ENCODE assay signal across 8 cellular contexts in genomic region chr6:12483712-12484111, GRCh38.
DNase-seq lines count a peak whose midpoint lies in the region; ATAC-seq and TF ChIP-seq lines count a peak whose summit lies in the region.

No MANE protein-coding gene starts in this region.

- no peak for TF ChIP-seq CTCF in Panc1 (IDR thresholded peaks at IDR 0.05)
- no peak for TF ChIP-seq CTCF in testis (IDR thresholded peaks at IDR 0.05)

- H3K27me3 ChIP-seq in Panc1 (ENCODE audit: control insufficient read depth, insufficient read depth, low read length) (no peaks in the 10 kb centered on the region), testis (no peaks in the 10 kb centered on the region)

- H3K9me3 ChIP-seq in Panc1 (ENCODE audit: control insufficient read depth, insufficient read depth, low read depth, low read length) (no peaks in the 10 kb centered on the region; the same call in 1 of the 2 replicates), testis (no peaks in the 10 kb centered on the region)

- no TSS peak for BruUV-seq in Panc1 (replicated peaks; lab: Mats Ljungman, UMichigan)

- no peak for TF ChIP-seq POLR2A in testis (IDR thresholded peaks at IDR 0.05)

- peak overlapping the region; percentile 72 for H3K27ac ChIP-seq in Panc1 (ENCODE audit: low read length)
- H3K27ac ChIP-seq in testis = no peak overlapping the region

- CTCF ChIA-PET in Panc1 (lab: Charles Lee) = no interaction called here

- H3K4me1 ChIP-seq in Panc1 (ENCODE audit: control insufficient read depth, insufficient read depth, low read length) (peaks cover 8% of the 10 kb centered on the region; the same call in 1 of the 2 replicates), testis (no peaks in the 10 kb centered on the region)

- POLR2A ChIA-PET in Panc1 (lab: Charles Lee) = no interaction called here

- WGBS in testis, 2 donors = 69 to 80% methylated on average over 5 of the region's 5 CpGs

- in situ Hi-C loops in Panc1 (cut with HindIII; ENCODE audit: low pct_unique_long_range_greater_than_20kb, low sequenced_read_pairs) = loop anchor here (10.0 kb wide), 1 partner anchor 159 kb away; no protein-coding TSS in a partner anchor

- peak; percentile 72 for DNase-seq in Panc1 (ENCODE audit: low read depth, low spot score)
- peak; percentile 17 for DNase-seq in hepatic stellate cell (ENCODE audit: low spot score)
- no peak for DNase-seq in COLO668 (lab: John Stamatoyannopoulos, UW; ENCODE audit: unreplicated experiment)
- no peak for DNase-seq in activated effector memory CD4-positive, alpha-beta T cell treated with Interleukin-2 at 50 U/mL for 16 hours
- DNase-seq in effector CD4-positive, alpha-beta T cell = no peak
- DNase-seq in testis = no peak

- peak; percentile 68 for ATAC-seq in GM18861 (IDR thresholded peaks at IDR 0.05; ENCODE audit: unreplicated experiment)
- ATAC-seq in HG02623 (IDR thresholded peaks at IDR 0.05; ENCODE audit: unreplicated experiment) = peak; percentile 78
- ATAC-seq in Panc1 = peak; percentile 91

- H3K36me3 ChIP-seq in Panc1 (ENCODE audit: control insufficient read depth, insufficient read depth, low read length) (no peaks in the 10 kb centered on the region), testis (ENCODE audit: low read depth, missing control alignments) (no peaks in the 10 kb centered on the region)

- intact Hi-C loops in Panc1 (cut with micrococcal nuclease; ENCODE audit: unreplicated experiment) = no loop called here
- intact Hi-C loops in testis (cut with DNase I; ENCODE audit: low total_unique reads) = no loop called here

- H3K4me3 ChIP-seq in Panc1 (ENCODE audit: low read depth in 2 of 2, low read length in 2 of 2) (peak overlapping the region in 1 of 2 experiments; percentile 17; a peak in 2 of 4 replicates), testis (no peak overlapping the region)

Comparison
In these comparisons a context has a peak if more than half of its experiments do, and no peak if none do; other contexts are left out.
1. DNase-seq: peak in Panc1 (single experiment) and hepatic stellate cell (single experiment); none in COLO668 (single experiment), activated effector memory CD4-positive, alpha-beta T cell treated with Interleukin-2 at 50 U/mL for 16 hours (single experiment), effector CD4-positive, alpha-beta T cell (single experiment) and testis (single experiment).
2. Peak in every context shown above with its lines, with median percentiles within 50 percentile points of each other: ATAC-seq.